ENCODE assay signal across 1 cellular context in genomic region chr5:140145818-140146522, GRCh38.
TF ChIP-seq lines count a peak whose summit lies in the region.

No MANE protein-coding gene starts in this region.

TF ChIP-seq in K562, 482 proteins besides CTCF, POLR2A, EP300 and RAD21 (continued from another document):
- TF ChIP-seq, protein P1, sequence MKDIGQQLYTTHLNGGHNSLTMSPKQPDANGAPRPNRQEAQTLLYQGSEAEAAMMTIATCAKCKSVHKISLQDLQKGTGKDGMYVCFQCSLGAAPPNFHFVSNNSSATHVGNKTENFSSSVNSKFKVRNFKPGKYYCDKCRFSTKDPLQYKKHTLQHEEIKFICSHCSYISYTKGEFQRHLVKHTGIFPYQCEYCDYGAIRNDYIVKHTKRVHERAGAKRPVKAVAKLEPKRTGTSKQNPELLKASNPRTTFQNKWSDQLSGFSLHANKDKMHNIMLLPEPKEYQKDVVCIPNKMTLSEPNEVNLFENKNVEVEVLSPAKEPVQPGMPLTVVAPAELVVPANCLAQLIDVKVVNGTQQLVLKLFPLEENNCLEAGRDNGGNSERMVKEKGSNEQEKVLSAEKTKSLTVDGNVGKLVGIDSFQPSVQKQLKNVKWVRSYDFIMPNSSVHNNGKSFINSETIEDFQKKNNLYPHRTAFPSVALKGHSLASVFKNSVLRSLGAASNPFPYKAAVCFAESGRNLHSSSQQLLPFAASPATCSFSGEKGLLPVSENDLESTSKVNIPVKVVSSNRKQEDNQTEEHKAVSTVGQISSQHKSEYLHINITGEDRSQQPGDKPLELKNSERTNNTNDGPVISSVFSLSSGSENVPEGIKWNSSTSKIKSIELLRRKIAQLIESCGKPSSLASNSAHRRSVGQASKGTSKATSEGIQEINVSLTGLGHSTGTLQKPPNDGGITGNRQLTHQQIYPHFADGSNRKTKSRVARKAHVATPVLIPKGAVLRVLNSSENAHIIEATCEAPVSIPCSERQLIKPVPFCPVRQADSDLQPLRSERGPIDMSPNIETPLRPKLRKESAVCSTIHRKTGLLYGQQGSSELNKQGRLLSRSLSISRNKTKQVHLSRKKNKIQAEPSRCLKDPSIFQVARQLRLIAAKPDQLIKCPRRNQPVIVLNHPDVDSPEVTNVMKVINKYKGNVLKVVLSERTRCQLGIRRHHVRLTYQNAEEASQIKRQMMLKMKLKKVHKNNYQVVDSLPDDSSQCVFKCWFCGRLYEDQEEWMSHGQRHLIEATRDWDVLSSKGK (CRISPR knock-in tag; IDR thresholded peaks at IDR 0.05): no peak
- 0 out of 2 replicates have a peak, but pooled peaks have one; percentile 5 for TF ChIP-seq JUND (IDR thresholded peaks at IDR 0.05; ENCODE audit: borderline replicate concordance, low read depth, low read length)
- no peak for TF ChIP-seq JUND (tag; IDR thresholded peaks at IDR 0.05; ENCODE audit: borderline replicate concordance, low read depth, low read length)
- TF ChIP-seq SIN3A (IDR thresholded peaks at IDR 0.05; ENCODE audit: borderline replicate concordance in 2 of 2, control insufficient read depth in 1 of 2, low read depth in 2 of 2, low read length in 2 of 2): peak in 1 of 2 experiments; percentile 39; a peak in 1 of 4 replicates
- peak; percentile 36 for TF ChIP-seq HNRNPLL (IDR thresholded peaks at IDR 0.05; ENCODE audit: low read depth, low read length, poor library complexity, severe bottlenecking)
- no peak for TF ChIP-seq SREBF2 (CRISPR knock-in tag; IDR thresholded peaks at IDR 0.05)
- TF ChIP-seq ETS1 (conservative IDR thresholded peaks at IDR 0.05; ENCODE audit: control insufficient read depth, low read depth, low read length): 0 out of 2 replicates have a peak, but pooled peaks have one; percentile 51
- peak; percentile 81 for TF ChIP-seq SMAD4 (CRISPR knock-in tag; conservative IDR thresholded peaks at IDR 0.05)
- 0 out of 2 replicates have a peak, but pooled peaks have one; percentile 54 for TF ChIP-seq SAFB (IDR thresholded peaks at IDR 0.05; ENCODE audit: borderline replicate concordance, low read depth, low read length)
- peak in 2 of 3 experiments; percentile 21 to 60 for TF ChIP-seq YY1 (IDR thresholded peaks at IDR 0.05; ENCODE audit: borderline replicate concordance in 1 of 3, control insufficient read depth in 1 of 3, extremely low read depth in 1 of 3, insufficient read depth in 3 of 3, insufficient read length in 1 of 3, insufficient replicate concordance in 2 of 3, low read depth in 1 of 3, low read length in 2 of 3)
